Comparison of ENCODE assay signal across 8 cellular contexts in genomic region chr22:36480941-36481392, GRCh38. TPM values are rescaled to one million over a fixed set of nuclear protein-coding genes. Genes with fewer than 3 reads are reported as not detected.
DNase-seq lines count a peak whose midpoint lies in the region; ATAC-seq and TF ChIP-seq lines count a peak whose summit lies in the region.

No MANE protein-coding gene starts in this region.

- H3K27ac ChIP-seq in right atrium auricular region = peak overlapping the region; percentile 98 to 99
- H3K27ac ChIP-seq in adrenal gland = peak overlapping the region; percentile 97 to 100 (median 99)
- peak overlapping the region; percentile 99 for H3K27ac ChIP-seq in lower lobe of right lung
- H3K27ac ChIP-seq in aorta (ENCODE audit: low read depth in 1 of 2, low read length in 2 of 2) = peak overlapping the region; percentile 33 to 91

- H3K27me3 ChIP-seq in right atrium auricular region = no peaks in the 10 kb centered on the region
- H3K27me3 ChIP-seq in adrenal gland = no peaks in the 10 kb centered on the region
- H3K27me3 ChIP-seq in lower lobe of right lung (ENCODE audit: low read depth) = no peaks in the 10 kb centered on the region
- no peaks in the 10 kb centered on the region for H3K27me3 ChIP-seq in aorta (ENCODE audit: control insufficient read depth in 1 of 2, insufficient read depth in 2 of 2, low read length in 1 of 2)

- ATAC-seq in left cardiac atrium (no peak), lower lobe of right lung (no peak), aorta (ENCODE audit: low FRiP score) (no peak), HG02970 (IDR thresholded peaks at IDR 0.05; ENCODE audit: low FRiP score, unreplicated experiment) (no peak)

- DNase-seq in right atrium auricular region (ENCODE audit: low spot score) (no peak), left cardiac atrium (no peak), adrenal gland (no peak), lower lobe of right lung (no peak), aorta (no peak), NCI-H524 treated with DMSO at 0.1 percent for 48 hours (lab: John Stamatoyannopoulos, UW) (no peak), COLO668 (lab: John Stamatoyannopoulos, UW; ENCODE audit: unreplicated experiment) (no peak)

- H3K9me3 ChIP-seq in right atrium auricular region = no peaks in the 10 kb centered on the region
- no peaks in the 10 kb centered on the region for H3K9me3 ChIP-seq in adrenal gland (replicated peaks in 1 of 3)
- no peaks in the 10 kb centered on the region for H3K9me3 ChIP-seq in lower lobe of right lung
- H3K9me3 ChIP-seq in aorta (ENCODE audit: control insufficient read depth, low read length) = no peaks in the 10 kb centered on the region

- peak overlapping the region; percentile 63 to 71 for H3K4me3 ChIP-seq in right atrium auricular region
- peak overlapping the region; percentile 16 to 60 (median 32) for H3K4me3 ChIP-seq in adrenal gland
- H3K4me3 ChIP-seq in lower lobe of right lung = peak overlapping the region; percentile 87
- peak overlapping the region; percentile 68 to 77 for H3K4me3 ChIP-seq in aorta (ENCODE audit: low read length in 2 of 2)

- no peak for TF ChIP-seq CTCF in right atrium auricular region (IDR thresholded peaks at IDR 0.05)
- TF ChIP-seq CTCF in adrenal gland (IDR thresholded peaks at IDR 0.05) = no peak
- no peak for TF ChIP-seq CTCF in lower lobe of right lung (IDR thresholded peaks at IDR 0.05)

- H3K4me1 ChIP-seq in right atrium auricular region (peaks cover 0 to 19% of the 10 kb centered on the region in 2 donors), adrenal gland (replicated peaks in 1 of 2) (peaks cover 28 to 39% of the 10 kb centered on the region in 2 donors), lower lobe of right lung (peaks cover 18% of the 10 kb centered on the region), aorta (ENCODE audit: control insufficient read depth in 1 of 2, insufficient read depth in 2 of 2, low read length in 2 of 2) (no peaks in the 10 kb centered on the region)

- intact Hi-C loops in left cardiac atrium (cut with DNase I) = loop anchor here in 1 of 2 donors (2.0 to 10.0 kb wide), 3 partner anchors 34 to 336 kb away; no protein-coding TSS in a partner anchor
- intact Hi-C loops in adrenal gland (cut with DNase I) = loop anchor here in 1 of 2 donors (10.0 kb wide), 1 partner anchor 286 kb away; no protein-coding TSS in a partner anchor
- intact Hi-C loops in lower lobe of right lung (cut with DNase I) = no loop called here
- intact Hi-C loops in aorta (cut with DNase I) = no loop called here

- 6 to 7% (median 7%) methylated on average over 9 of the region's 9 CpGs for WGBS in adrenal gland, 4 donors
- WGBS in aorta, 2 donors = 11 to 15% methylated on average over 9 of the region's 9 CpGs

- no peak for TF ChIP-seq POLR2A in adrenal gland (IDR thresholded peaks at IDR 0.05)

- H3K36me3 ChIP-seq in right atrium auricular region (peaks cover 42% of the 10 kb centered on the region), adrenal gland (replicated peaks in 1 of 2) (peaks cover 0 to 34% of the 10 kb centered on the region in 2 donors), lower lobe of right lung (peaks cover 46% of the 10 kb centered on the region), aorta (ENCODE audit: control insufficient read depth in 1 of 2, insufficient read depth in 2 of 2, low read length in 1 of 2) (peaks cover 2 to 3% of the 10 kb centered on the region in 2 donors)

RNA-seq across cellular contexts. Expression of gene TXN2, which starts 0.5 kb away (rescaled TPM):
- total RNA-seq in right atrium auricular region (10 to 100 TPM; 70.6 to 82.1 TPM), left cardiac atrium (10 to 100 TPM; 91.5 to 96.8 TPM), adrenal gland (100 to 1,000 TPM; 160 to 245 (median 190) TPM), lower lobe of right lung (56.4 TPM), aorta (10 to 100 TPM; 29.6 to 42.3 TPM)
- polyA plus RNA-seq in adrenal gland (100 to 1,000 TPM; 213 to 241 (median 223) TPM), aorta (10 to 100 TPM; 54.2 to 72.6 TPM)

RNA-seq across cellular contexts. Expression of gene FOXRED2, which starts 25.9 kb away (rescaled TPM):
- total RNA-seq in right atrium auricular region = 1 to 10 TPM; 3.7 to 5.7 TPM
- 1 to 10 TPM; 5.1 to 8.5 TPM for total RNA-seq in left cardiac atrium
- 10 to 100 TPM; 16.1 to 37.6 (median 28.2) TPM for total RNA-seq in adrenal gland
- 10 to 100 TPM in 1 of 3 donors, 1 to 10 TPM in 2; 5.5 to 13.3 (median 6.4) TPM for polyA plus RNA-seq in adrenal gland
- 13.2 TPM for total RNA-seq in lower lobe of right lung
- total RNA-seq in aorta = 10 to 100 TPM in 1 of 2 donors, 1 to 10 TPM in 1; 4.6 to 11.1 TPM
- polyA plus RNA-seq in aorta = 1 to 10 TPM; 1.6 to 2.5 TPM

RNA-seq across cellular contexts. Expression of gene EIF3D, which starts 48.0 kb away (rescaled TPM):
- total RNA-seq in right atrium auricular region = 100 to 1,000 TPM; 177 to 185 TPM
- 10 to 100 TPM; 74.8 to 96.3 TPM for total RNA-seq in left cardiac atrium
- 100 to 1,000 TPM; 121 to 319 (median 187) TPM for total RNA-seq in adrenal gland
- 100 to 1,000 TPM; 118 to 174 (median 174) TPM for polyA plus RNA-seq in adrenal gland
- 133 TPM for total RNA-seq in lower lobe of right lung
- total RNA-seq in aorta = 100 to 1,000 TPM; 122 to 146 TPM
- 100 to 1,000 TPM; 157 to 236 TPM for polyA plus RNA-seq in aorta

Comparison
In these comparisons a context has a peak if more than half of its experiments do, and no peak if none do; other contexts are left out.
1. H3K4me3 ChIP-seq: peak in every context shown above with its lines; median percentile 87 in lower lobe of right lung; 72 in aorta; 67 in right atrium auricular region; 32 in adrenal gland.